ENCODE assay signal across 29 cellular contexts in genomic region chr12:25500651-25501050, GRCh38. TPM values are rescaled to one million over a fixed set of nuclear protein-coding genes. Genes with fewer than 3 reads are reported as not detected.
DNase-seq lines count a peak whose midpoint lies in the region; ATAC-seq and TF ChIP-seq lines count a peak whose summit lies in the region.
"Had no signal": no experiment of that assay in that cellular context is flagged by ENCODE, and none has a peak within 500 bp of the region (broad histone marks: within the 10 kb centered on the region; RNA-seq: fewer than 3 reads in every experiment).

No MANE protein-coding gene starts in this region.

- TF ChIP-seq CTCF in Panc1 (IDR thresholded peaks at IDR 0.05) (no peak), epithelial cell of esophagus (IDR thresholded peaks at IDR 0.05; ENCODE audit: insufficient read depth, low read depth, low read length, missing control alignments) (no peak), mesothelial cell of epicardium (IDR thresholded peaks at IDR 0.05; ENCODE audit: unreplicated experiment) (no peak)

- ATAC-seq in Panc1 (peak; percentile 65; the same call in 1 of the 2 replicates), GM21825 (IDR thresholded peaks at IDR 0.05; ENCODE audit: unreplicated experiment) (no peak)
- ATAC-seq: A549; activated CD8-positive, alpha-beta memory T cell treated with anti-CD3 and anti-CD28 coated beads, Interleukin-2, amount 10 ng/mL, durations not matched to agents 7 days and 5 days; esophagus mucosa; gastroesophageal sphincter; left ventricle myocardium superior; naive thymus-derived CD4-positive, alpha-beta T cell; psoas muscle had no signal

- peaks cover 3% of the 10 kb centered on the region for H3K9me3 Mint-ChIP-seq in mesothelial cell of epicardium
- H3K9me3 Mint-ChIP-seq: activated T-helper 1 cell treated with anti-CD3 and anti-CD28 coated beads, Interleukin-12 subunit alpha, Interleukin-12 subunit beta, Interleukin-2, Interleukin-4 antibody, amounts not matched to agents 30 ng/mL and 10 ng/mL and 1 ng/mL, durations not matched to agents 14 hours and 24 hours and 36 hours had no signal

- no peak overlapping the region for H3K27ac ChIP-seq in Panc1 (ENCODE audit: low read length)
- H3K27ac ChIP-seq: A549, coronary artery, gastroesophageal sphincter, psoas muscle, tibial artery had no signal

- no peak overlapping the region for H3K4me3 Mint-ChIP-seq in mesothelial cell of epicardium
- H3K4me3 Mint-ChIP-seq: activated CD4-positive, alpha-beta T cell treated with anti-CD3 and anti-CD28 coated beads, Interleukin-2, amount 10 ng/mL, durations not matched to agents 7 days and 5 days; activated CD8-positive, alpha-beta memory T cell treated with anti-CD3 and anti-CD28 coated beads, Interleukin-2, amount 10 ng/mL, durations not matched to agents 7 days and 5 days; activated naive CD4-positive, alpha-beta T cell treated with anti-CD3 and anti-CD28 coated beads, Interleukin-2, amount 10 ng/mL, durations not matched to agents 7 days and 5 days; activated T-helper 1 cell treated with anti-CD3 and anti-CD28 coated beads, Interleukin-12 subunit alpha, Interleukin-12 subunit beta, Interleukin-2, Interleukin-4 antibody, amounts not matched to agents 30 ng/mL and 10 ng/mL and 1 ng/mL, durations not matched to agents 14 hours and 24 hours and 36 hours; naive thymus-derived CD4-positive, alpha-beta T cell had no signal

- DNase-seq in EH (ENCODE audit: low read depth) (peak; percentile 19), Panc1 (ENCODE audit: low read depth, low spot score) (no peak), epithelial cell of esophagus (ENCODE audit: low read depth) (peak; percentile 39), mesothelial cell of epicardium (ENCODE audit: low spot score in 2 of 2, unreplicated experiment in 2 of 2) (no peak), HAP-1 (ENCODE audit: low spot score in 2 of 2) (no peak), SIG-M5 treated with dmso at 0.1 percent for 504 hours (lab: John Stamatoyannopoulos, UW; ENCODE audit: unreplicated experiment) (no peak), SW 1271 (lab: John Stamatoyannopoulos, UW) (no peak)
- DNase-seq: activated CD4-positive, alpha-beta T cell treated with anti-CD3 and anti-CD28 coated beads, Interleukin-2, amount 10 ng/mL, durations not matched to agents 7 days and 5 days; activated CD8-positive, alpha-beta memory T cell treated with anti-CD3 and anti-CD28 coated beads, Interleukin-2, amount 10 ng/mL, durations not matched to agents 7 days and 5 days; activated naive CD4-positive, alpha-beta T cell treated with anti-CD3 and anti-CD28 coated beads, Interleukin-2, amount 10 ng/mL, durations not matched to agents 7 days and 5 days; BE2C; effector memory CD4-positive, alpha-beta T cell; left ventricle myocardium superior; midbrain; naive thymus-derived CD4-positive, alpha-beta T cell; NCI-H2029; NCI-H774; psoas muscle; Right ventricle myocardium superior; stimulated activated CD8-positive, alpha-beta memory T cell treated with anti-CD3 and anti-CD28 coated beads, Interleukin-4, amount 100 ng/mL, for 48 hours; T-helper 9 cell; tibial artery had no signal

- CTCF ChIA-PET in Panc1 (lab: Charles Lee): no interaction called here

- POLR2A ChIA-PET in Panc1 (lab: Charles Lee): no interaction called here

- intact Hi-C loops in Panc1 (cut with micrococcal nuclease; ENCODE audit: unreplicated experiment): no loop called here

- no peaks in the 10 kb centered on the region; the same call in 1 of the 2 replicates for H3K9me3 ChIP-seq in Panc1 (ENCODE audit: control insufficient read depth, insufficient read depth, low read depth, low read length)
- no peaks in the 10 kb centered on the region for H3K9me3 ChIP-seq in HAP-1
- H3K9me3 ChIP-seq: BE2C had no signal

- H3K4me1 Mint-ChIP-seq in mesothelial cell of epicardium: peaks cover 52% of the 10 kb centered on the region
- H3K4me1 Mint-ChIP-seq: activated CD4-positive, alpha-beta T cell treated with anti-CD3 and anti-CD28 coated beads, Interleukin-2, amount 10 ng/mL, durations not matched to agents 7 days and 5 days; activated CD8-positive, alpha-beta memory T cell treated with anti-CD3 and anti-CD28 coated beads, Interleukin-2, amount 10 ng/mL, durations not matched to agents 7 days and 5 days; activated naive CD4-positive, alpha-beta T cell treated with anti-CD3 and anti-CD28 coated beads, Interleukin-2, amount 10 ng/mL, durations not matched to agents 7 days and 5 days had no signal

- no peaks in the 10 kb centered on the region for H3K36me3 ChIP-seq in Panc1 (ENCODE audit: control insufficient read depth, insufficient read depth, low read length)
- H3K36me3 ChIP-seq in HAP-1 (replicated peaks): no peaks in the 10 kb centered on the region
- H3K36me3 ChIP-seq: BE2C, gastroesophageal sphincter, tibial artery had no signal

- peak overlapping the region; percentile 56 for H3K27ac Mint-ChIP-seq in mesothelial cell of epicardium
- H3K27ac Mint-ChIP-seq: activated CD4-positive, alpha-beta T cell treated with anti-CD3 and anti-CD28 coated beads, Interleukin-2, amount 10 ng/mL, durations not matched to agents 7 days and 5 days; activated CD8-positive, alpha-beta memory T cell treated with anti-CD3 and anti-CD28 coated beads, Interleukin-2, amount 10 ng/mL, durations not matched to agents 7 days and 5 days; activated naive CD4-positive, alpha-beta T cell treated with anti-CD3 and anti-CD28 coated beads, Interleukin-2, amount 10 ng/mL, durations not matched to agents 7 days and 5 days; activated T-helper 1 cell treated with anti-CD3 and anti-CD28 coated beads, Interleukin-12 subunit alpha, Interleukin-12 subunit beta, Interleukin-2, Interleukin-4 antibody, amounts not matched to agents 30 ng/mL and 10 ng/mL and 1 ng/mL, durations not matched to agents 14 hours and 24 hours and 36 hours; naive thymus-derived CD4-positive, alpha-beta T cell had no signal

- no TSS peak for BruUV-seq in Panc1 (replicated peaks; lab: Mats Ljungman, UMichigan)

- H3K36me3 Mint-ChIP-seq in mesothelial cell of epicardium: peaks cover 5% of the 10 kb centered on the region
- H3K36me3 Mint-ChIP-seq: activated CD8-positive, alpha-beta memory T cell treated with anti-CD3 and anti-CD28 coated beads, Interleukin-2, amount 10 ng/mL, durations not matched to agents 7 days and 5 days; activated naive CD4-positive, alpha-beta T cell treated with anti-CD3 and anti-CD28 coated beads, Interleukin-2, amount 10 ng/mL, durations not matched to agents 7 days and 5 days; naive thymus-derived CD4-positive, alpha-beta T cell had no signal

- H3K4me3 ChIP-seq in Panc1 (ENCODE audit: low read depth in 2 of 2, low read length in 2 of 2): no peak overlapping the region
- no peak overlapping the region for H3K4me3 ChIP-seq in epithelial cell of esophagus (ENCODE audit: low read length)
- H3K4me3 ChIP-seq in HAP-1: no peak overlapping the region
- H3K4me3 ChIP-seq: A549, coronary artery, gastroesophageal sphincter, psoas muscle, tibial artery had no signal

- no peaks in the 10 kb centered on the region for H3K27me3 ChIP-seq in Panc1 (ENCODE audit: control insufficient read depth, insufficient read depth, low read length)
- no peaks in the 10 kb centered on the region for H3K27me3 ChIP-seq in HAP-1 (ENCODE audit: low read depth)
- H3K27me3 ChIP-seq: BE2C, gastroesophageal sphincter, tibial artery had no signal

- H3K4me1 ChIP-seq in Panc1 (ENCODE audit: control insufficient read depth, insufficient read depth, low read length) (no peaks in the 10 kb centered on the region), HAP-1 (peaks cover 21% of the 10 kb centered on the region)
- H3K4me1 ChIP-seq: BE2C, psoas muscle, tibial artery had no signal

- H3K27me3 Mint-ChIP-seq in mesothelial cell of epicardium (ENCODE audit: low read depth): no peaks in the 10 kb centered on the region
- H3K27me3 Mint-ChIP-seq: activated CD4-positive, alpha-beta T cell treated with anti-CD3 and anti-CD28 coated beads, Interleukin-2, amount 10 ng/mL, durations not matched to agents 7 days and 5 days; activated naive CD4-positive, alpha-beta T cell treated with anti-CD3 and anti-CD28 coated beads, Interleukin-2, amount 10 ng/mL, durations not matched to agents 7 days and 5 days had no signal

- in situ Hi-C loops in Panc1 (cut with HindIII; ENCODE audit: low pct_unique_long_range_greater_than_20kb, low sequenced_read_pairs) (no loop called here), HAP-1 (cut with MboI; ENCODE audit: low sequenced_read_pairs) (no loop called here)

RNA-seq across cellular contexts. Expression of gene LMNTD1, which starts 52.4 kb away (rescaled TPM):
- total RNA-seq in Panc1 (2021; ENCODE audit: unreplicated experiment): 0.13 TPM
- not detected for polyA plus RNA-seq in Panc1 (2012; ENCODE audit: insufficient read length)
- 0.54 TPM in 1 of 3 replicates, not detected in the others for total RNA-seq in mesothelial cell of epicardium
- total RNA-seq: activated CD4-positive, alpha-beta T cell treated with anti-CD3 and anti-CD28 coated beads, Interleukin-2, amount 10 ng/mL, durations not matched to agents 7 days and 5 days; activated CD8-positive, alpha-beta memory T cell treated with anti-CD3 and anti-CD28 coated beads, Interleukin-2, amount 10 ng/mL, durations not matched to agents 7 days and 5 days; activated T-helper 1 cell treated with anti-CD3 and anti-CD28 coated beads, Interleukin-12 subunit alpha, Interleukin-12 subunit beta, Interleukin-2, Interleukin-4 antibody, amounts not matched to agents 30 ng/mL and 10 ng/mL and 1 ng/mL, durations not matched to agents 14 hours and 24 hours and 36 hours; H4; left ventricle myocardium superior; naive thymus-derived CD4-positive, alpha-beta T cell; psoas muscle; Right ventricle myocardium superior had no signal
- polyA plus RNA-seq: A549; naive thymus-derived CD4-positive, alpha-beta T cell; psoas muscle had no signal

Comparison
In these comparisons a context has a peak if more than half of its experiments do, and no peak if none do; other contexts are left out.
1. DNase-seq: peak in EH (single experiment) and epithelial cell of esophagus (single experiment); none in Panc1 (single experiment), mesothelial cell of epicardium (0 of 2), HAP-1 (0 of 2), SIG-M5 treated with dmso at 0.1 percent for 504 hours (single experiment) and SW 1271 (0 of 2).